ENCODE assay signal across 8 cellular contexts in genomic region chr19:53432088-53432661, GRCh38. TPM values are rescaled to one million over a fixed set of nuclear protein-coding genes. Genes with fewer than 3 reads are reported as not detected.
A peak's percentile ranks its signal among the peaks of the same experiment; 100 is the strongest.
DNase-seq lines count a peak whose midpoint lies in the region; ATAC-seq and TF ChIP-seq lines count a peak whose summit lies in the region.

No MANE protein-coding gene starts in this region.

- peak; percentile 0 to 6 for DNase-seq in activated CD4-positive, alpha-beta T cell treated with anti-CD3 and anti-CD28 coated beads, Interleukin-2, amount 50 U/mL, for 4 hours
- peak; percentile 6 to 11 for DNase-seq in fibroblast of lung (ENCODE audit: low read depth in 2 of 2)
- DNase-seq in neural progenitor cell (ENCODE audit: low spot score), result peak; percentile 54
- DNase-seq in NCI-H1436 treated with DMSO at 0.1 percent for 48 hours (lab: John Stamatoyannopoulos, UW), result no peak
- no peak for DNase-seq in central memory CD4-positive, alpha-beta T cell

- H3K27ac ChIP-seq in BLaER1, result peak overlapping the region; percentile 86
- peak overlapping the region; percentile 82 for H3K27ac ChIP-seq in fibroblast of lung (ENCODE audit: insufficient read depth, low read length)
- no peak overlapping the region for H3K27ac ChIP-seq in neural progenitor cell

- H2AFZ ChIP-seq in fibroblast of lung (ENCODE audit: low read length) (peak overlapping the region; percentile 80), neural progenitor cell (replicated peaks) (peak overlapping the region; percentile 66)

- peaks cover 10% of the 10 kb centered on the region for H3K4me1 Mint-ChIP-seq in neural progenitor cell

- peaks cover 17% of the 10 kb centered on the region for H3K36me3 Mint-ChIP-seq in neural progenitor cell

- H3K36me3 ChIP-seq in BLaER1 (peaks cover 38% of the 10 kb centered on the region), fibroblast of lung (ENCODE audit: control insufficient read depth, insufficient read depth, low read length) (no peaks in the 10 kb centered on the region), neural progenitor cell (no peaks in the 10 kb centered on the region)

- H3K9ac ChIP-seq in BLaER1, result peak overlapping the region; percentile 92
- peak overlapping the region; percentile 73 for H3K9ac ChIP-seq in fibroblast of lung (ENCODE audit: insufficient read depth, low read length)
- H3K9ac ChIP-seq in neural progenitor cell, result peak overlapping the region; percentile 43

- H3K9me3 ChIP-seq in BLaER1 (peaks cover 24% of the 10 kb centered on the region), fibroblast of lung (ENCODE audit: control insufficient read depth, insufficient read depth, low read depth, low read length) (no peaks in the 10 kb centered on the region), neural progenitor cell (ENCODE audit: low read depth) (no peaks in the 10 kb centered on the region)

- no peaks in the 10 kb centered on the region for H3K27me3 Mint-ChIP-seq in neural progenitor cell (ENCODE audit: insufficient read depth, low read depth)

- H3K79me2 ChIP-seq in fibroblast of lung (ENCODE audit: control insufficient read depth, insufficient read depth, low read length) (no peaks in the 10 kb centered on the region), neural progenitor cell (ENCODE audit: low read depth) (peaks cover 17% of the 10 kb centered on the region)

- H3K27me3 ChIP-seq in BLaER1, result no peaks in the 10 kb centered on the region
- H3K27me3 ChIP-seq in fibroblast of lung (ENCODE audit: control insufficient read depth, insufficient read depth, low read length), result no peaks in the 10 kb centered on the region
- H3K27me3 ChIP-seq in neural progenitor cell, result no peaks in the 10 kb centered on the region

- no peak for TF ChIP-seq CTCF in fibroblast of lung (conservative IDR thresholded peaks at IDR 0.05 in 1 of 2, IDR thresholded peaks at IDR 0.05 in 1 of 2; ENCODE audit: low read depth in 1 of 2, low read length in 2 of 2)
- TF ChIP-seq CTCF in neural progenitor cell (IDR thresholded peaks at IDR 0.05), result no peak

- H3K9me3 Mint-ChIP-seq in neural progenitor cell, result no peaks in the 10 kb centered on the region

- H3K4me1 ChIP-seq in BLaER1, result peaks cover 14% of the 10 kb centered on the region
- H3K4me1 ChIP-seq in fibroblast of lung (ENCODE audit: control insufficient read depth, extremely low read depth, insufficient read depth, low read length), result no peaks in the 10 kb centered on the region
- H3K4me1 ChIP-seq in neural progenitor cell, result no peaks in the 10 kb centered on the region

- H3K27ac Mint-ChIP-seq in neural progenitor cell, result no peak overlapping the region

- H4K20me1 ChIP-seq in BLaER1, result no peaks in the 10 kb centered on the region
- no peaks in the 10 kb centered on the region for H4K20me1 ChIP-seq in fibroblast of lung (ENCODE audit: control insufficient read depth, extremely low read depth, insufficient read depth, low read length)
- H4K20me1 ChIP-seq in neural progenitor cell (ENCODE audit: low read depth), result no peaks in the 10 kb centered on the region

- H3F3A ChIP-seq in neural progenitor cell (ENCODE audit: low read depth), result no peaks in the 10 kb centered on the region

- H3K4me2 ChIP-seq in BLaER1 (peak overlapping the region; percentile 86), fibroblast of lung (ENCODE audit: extremely low read depth, insufficient read depth, low read length) (peak overlapping the region; percentile 88), neural progenitor cell (peak overlapping the region; percentile 88)

- H3K4me3 Mint-ChIP-seq in neural progenitor cell, result peak overlapping the region; percentile 94

- H3K4me3 ChIP-seq in BLaER1 (peak overlapping the region; percentile 93), fibroblast of lung (replicated peaks in 1 of 4; ENCODE audit: control extremely low read depth in 1 of 4, insufficient read depth in 1 of 4, low read depth in 3 of 4, low read length in 4 of 4) (peak overlapping the region; percentile 84 to 89 (median 88)), neural progenitor cell (peak overlapping the region; percentile 77)

- ATAC-seq in GM19397 (IDR thresholded peaks at IDR 0.05; ENCODE audit: unreplicated experiment), result peak; percentile 29
- peak; percentile 22 for ATAC-seq in HG03520 (IDR thresholded peaks at IDR 0.05; ENCODE audit: unreplicated experiment)

RNA-seq across cellular contexts. Expression of gene ZNF761, which starts 0.4 kb away (rescaled TPM):
- 9.2 and 10.7 TPM in 2 replicates for total RNA-seq in fibroblast of lung
- polyA plus RNA-seq in fibroblast of lung, result 7.6 and 11.5 TPM in 2 replicates
- 3.8 and 6.0 TPM in 2 replicates for polyA plus RNA-seq in fibroblast of lung (2012)
- polyA minus RNA-seq in fibroblast of lung (ENCODE audit: low replicate concordance), result 1.7 and 3.6 TPM in 2 replicates
- total RNA-seq in neural progenitor cell (ENCODE audit: low replicate concordance), result 17.9 and 22.1 TPM in 2 replicates

RNA-seq across cellular contexts. Expression of gene ZNF813, which starts 35.4 kb away (rescaled TPM):
- total RNA-seq in fibroblast of lung (3.6 and 3.9 TPM in 2 replicates), neural progenitor cell (ENCODE audit: low replicate concordance) (14.2 and 24.3 TPM in 2 replicates)
- 1.4 and 1.8 TPM in 2 replicates for polyA plus RNA-seq in fibroblast of lung
- polyA plus RNA-seq in fibroblast of lung (2012), result 1.5 and 1.6 TPM in 2 replicates
- polyA minus RNA-seq in fibroblast of lung (ENCODE audit: low replicate concordance), result 0.04 and 0.24 TPM in 2 replicates

RNA-seq across cellular contexts. Expression of gene ZNF765, which starts 37.2 kb away (rescaled TPM):
- total RNA-seq in fibroblast of lung, result 13.1 and 14.7 TPM in 2 replicates
- 3.7 and 5.3 TPM in 2 replicates for polyA plus RNA-seq in fibroblast of lung
- 3.8 and 4.0 TPM in 2 replicates for polyA plus RNA-seq in fibroblast of lung (2012)
- polyA minus RNA-seq in fibroblast of lung (ENCODE audit: low replicate concordance), result 3.7 and 5.4 TPM in 2 replicates
- total RNA-seq in neural progenitor cell (ENCODE audit: low replicate concordance), result 14.9 and 17.2 TPM in 2 replicates

Comparison
In these comparisons a context has a peak if more than half of its experiments do, and no peak if none do; other contexts are left out.
1. DNase-seq: peak in activated CD4-positive, alpha-beta T cell treated with anti-CD3 and anti-CD28 coated beads, Interleukin-2, amount 50 U/mL, for 4 hours (2 of 2), fibroblast of lung (2 of 2) and neural progenitor cell (single experiment); none in NCI-H1436 treated with DMSO at 0.1 percent for 48 hours (single experiment) and central memory CD4-positive, alpha-beta T cell (single experiment).
2. Peak in every context shown above with its lines, with median percentiles within 50 percentile points of each other: H3K4me2 ChIP-seq, H3K4me3 ChIP-seq and H3K9ac ChIP-seq.